In genomic region chr11:71567633-71568032, GRCh38 we compare ENCODE assay signal across 7 cellular contexts. TPM values are rescaled to one million over a fixed set of nuclear protein-coding genes. Genes with fewer than 3 reads are reported as not detected.
"Had no signal": no experiment of that assay in that cellular context is flagged by ENCODE, and none has a peak within 500 bp of the region (broad histone marks: within the 10 kb centered on the region; RNA-seq: fewer than 3 reads in every experiment).

No MANE protein-coding gene starts in this region.

RNA-seq across cellular contexts. Expression of gene KRTAP5-10, which starts 2.3 kb away (rescaled TPM):
- total RNA-seq: HepG2, HT1080, IMR-90, Peyer's patch, Right ventricle myocardium inferior, RPMI7951, SJCRH30 had no signal
- polyA plus RNA-seq: HepG2, IMR-90 had no signal

RNA-seq across cellular contexts. Expression of gene KRTAP5-11, which starts 15.0 kb away (rescaled TPM):
- total RNA-seq: HepG2, HT1080, IMR-90, Peyer's patch, Right ventricle myocardium inferior, RPMI7951, SJCRH30 had no signal
- polyA plus RNA-seq: HepG2, IMR-90 had no signal

RNA-seq across cellular contexts. Expression of gene KRTAP5-9, which starts 19.4 kb away (rescaled TPM):
- total RNA-seq: HT1080, IMR-90, Right ventricle myocardium inferior, RPMI7951, SJCRH30 had no signal
- polyA plus RNA-seq: HepG2 had no signal

RNA-seq across cellular contexts. Expression of gene KRTAP5-8, which starts 29.8 kb away (rescaled TPM):
- total RNA-seq: HepG2, HT1080, IMR-90, Right ventricle myocardium inferior, RPMI7951, SJCRH30 had no signal

RNA-seq across cellular contexts. Expression of gene KRTAP5-7, which starts 40.6 kb away (rescaled TPM):
- total RNA-seq: HepG2, HT1080, IMR-90, Right ventricle myocardium inferior, RPMI7951, SJCRH30 had no signal
- polyA plus RNA-seq: IMR-90 had no signal
